ENCODE assay signal across 8 cellular contexts in the genomic region with DNA sequence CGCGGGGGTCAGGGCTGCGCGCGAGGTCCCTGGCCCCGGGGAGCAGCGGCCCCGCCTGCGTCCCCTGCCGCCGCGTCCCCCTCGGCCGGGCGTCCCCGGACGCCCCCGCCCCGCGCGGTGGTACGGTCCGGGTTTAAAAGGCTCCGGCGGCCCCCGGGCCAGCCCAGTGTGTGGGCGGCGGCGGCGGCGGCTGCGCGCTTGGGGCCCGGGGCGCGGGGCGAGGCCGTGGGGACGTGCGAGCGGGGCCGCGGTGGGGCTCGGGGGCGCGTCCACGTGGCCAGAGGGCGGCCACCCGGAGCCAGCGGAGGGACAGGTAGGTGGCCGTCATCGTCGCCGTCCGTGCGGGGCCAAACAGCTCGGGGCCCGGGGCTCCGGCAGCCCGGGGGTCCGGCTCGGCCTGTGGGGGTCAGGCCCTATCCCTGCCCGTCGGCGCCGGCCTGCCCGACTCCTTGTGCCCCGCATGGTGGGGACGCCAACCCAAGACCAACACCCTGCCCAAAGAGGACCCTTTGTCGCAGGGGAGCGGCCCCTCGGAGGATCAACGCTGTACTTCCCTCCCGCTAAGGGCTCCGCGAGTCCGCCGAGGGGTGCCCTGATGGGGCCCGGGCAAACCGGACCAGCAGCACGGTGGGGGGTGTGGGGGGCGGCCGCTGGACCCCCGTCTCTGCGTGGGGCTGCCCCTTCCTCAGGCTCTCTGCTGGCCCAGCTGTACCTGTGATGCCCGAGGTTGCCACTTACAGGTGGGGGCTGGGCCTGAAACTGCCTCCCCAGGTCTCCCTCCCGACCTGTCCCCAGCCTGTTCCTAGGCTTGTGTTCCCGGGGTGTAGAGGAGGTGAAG. TPM values are rescaled to one million over a fixed set of nuclear protein-coding genes. Genes with fewer than 3 reads are reported as not detected.
DNase-seq lines count a peak whose midpoint lies in the region; ATAC-seq and TF ChIP-seq lines count a peak whose summit lies in the region.

Gene PLXNA3, plus strand, starts transcription at position 166 of the 838 bp plus-strand sequence. CDS start 1,903 bp downstream, outside the sequence.

- no peaks in the 10 kb centered on the region for H4K20me1 ChIP-seq in OCI-LY7 (ENCODE audit: insufficient read depth, low read length)

- ATAC-seq in HG02588 (IDR thresholded peaks at IDR 0.05; ENCODE audit: unreplicated experiment): peak; percentile 68
- ATAC-seq in upper lobe of left lung (ENCODE audit: low FRiP score in 2 of 2): peak in 1 of 2 donors; percentile 93

- TF ChIP-seq POLR2A in upper lobe of left lung (IDR thresholded peaks at IDR 0.05): peak in 2 of 4 donors; percentile 48 to 78

- intact Hi-C loops in OCI-LY7 (cut with micrococcal nuclease; ENCODE audit: unreplicated experiment): no loop called here

- POLR2A ChIA-PET in OCI-LY7 (lab: Charles Lee): interaction anchor here (0.7 kb wide), 1 partner anchor 23 kb away, joined by 3 read pairs; no protein-coding TSS in a partner anchor

- H2AFZ ChIP-seq in OCI-LY7 (ENCODE audit: low read length): peak within 1 kb of the TSS; percentile 61; the same call in 1 of the 2 replicates

- in situ Hi-C loops in GM13977 (cut with MboI; ENCODE audit: low pct_unique_long_range_greater_than_20kb, low sequenced_read_pairs, unreplicated experiment): no loop called here

- H3K79me2 ChIP-seq in OCI-LY7 (ENCODE audit: insufficient read depth, low read depth, low read length): no peaks in the 10 kb centered on the region

- TF ChIP-seq CTCF in GM13977 (IDR thresholded peaks at IDR 0.05; ENCODE audit: extremely low read depth, insufficient read depth, missing control alignments) (no peak), OCI-LY7 (conservative IDR thresholded peaks at IDR 0.05; ENCODE audit: low read length) (no peak), upper lobe of left lung (IDR thresholded peaks at IDR 0.05) (no peak)

- DNase-seq in GM13977 (ENCODE audit: low spot score) (peak; percentile 86), OCI-LY7 (ENCODE audit: low spot score) (peak; percentile 48), globus pallidus (ENCODE audit: low spot score) (peak; percentile 37), occipital lobe (lab: John Stamatoyannopoulos, UW) (no peak), upper lobe of left lung (peak in 1 of 2 donors; percentile 94), DMS79 treated with DMSO at 0.1 percent for 48 hours (lab: John Stamatoyannopoulos, UW) (no peak)
- peak; percentile 62 for DNase-seq in activated effector memory CD4-positive, alpha-beta T cell treated with Interleukin-2 at 50 U/mL for 16 hours

- CTCF ChIA-PET in OCI-LY7 (lab: Charles Lee; ENCODE audit: unreplicated experiment): no interaction called here

- TF ChIP-seq EP300 in upper lobe of left lung (IDR thresholded peaks at IDR 0.05): no peak

- H3K4me1 ChIP-seq in OCI-LY7 (ENCODE audit: insufficient read depth, low read length, poor library complexity, severe bottlenecking): peaks cover 9% of the 10 kb centered on the region
- H3K4me1 ChIP-seq in upper lobe of left lung: peaks cover 0 to 7% (median 4%) of the 10 kb centered on the region in 4 donors

- peak within 1 kb of the TSS; percentile 64 for H3K4me2 ChIP-seq in OCI-LY7 (ENCODE audit: low read length)

- no peaks in the 10 kb centered on the region for H3K27me3 ChIP-seq in upper lobe of left lung

- WGBS in upper lobe of left lung, 2 donors: 70% methylated on average over 31 of the region's 88 CpGs; no CpG with 5 or more reads in 1 of the 2 donors

- no TSS peak for BruUV-seq in OCI-LY7 (replicated peaks; lab: Mats Ljungman, UMichigan)

- no peaks in the 10 kb centered on the region for H3K9me3 ChIP-seq in OCI-LY7 (ENCODE audit: low read length)
- H3K9me3 ChIP-seq in upper lobe of left lung: no peaks in the 10 kb centered on the region

- H3K27ac ChIP-seq in OCI-LY7 (ENCODE audit: low read depth, low read length, poor library complexity, severe bottlenecking): no peak within 1 kb of the TSS
- peak within 1 kb of the TSS in 3 of 4 donors; percentile 49 to 74 (median 69) for H3K27ac ChIP-seq in upper lobe of left lung

- H3K36me3 ChIP-seq in OCI-LY7 (ENCODE audit: insufficient read depth, low read length) (no peaks in the 10 kb centered on the region), upper lobe of left lung (peaks cover 0 to 5% (median 0%) of the 10 kb centered on the region in 4 donors)

- peak within 1 kb of the TSS; percentile 61 for H3K4me3 ChIP-seq in OCI-LY7 (ENCODE audit: low read depth, low read length, poor library complexity, severe bottlenecking)
- H3K4me3 ChIP-seq in upper lobe of left lung: peak within 1 kb of the TSS; percentile 22 to 67 (median 64)

- no peaks in the 10 kb centered on the region for H3K9me2 ChIP-seq in OCI-LY7 (ENCODE audit: insufficient read depth, low read length)

RNA-seq across cellular contexts. Expression of gene PLXNA3, which starts in this region (rescaled TPM):
- total RNA-seq in OCI-LY7 (2014; rRNA removed; shearing (Covaris generic)): 0.28 and 5.6 TPM in 2 replicates
- total RNA-seq in OCI-LY7 (2022) (5.2 and 8.0 TPM in 2 replicates), occipital lobe (14.5 TPM), upper lobe of left lung (100 to 1,000 TPM in 1 of 6 donors, 10 to 100 TPM in 4, 1 to 10 TPM in 1; 7.9 to 195 (median 36.3) TPM)

Comparison
In these comparisons a context has a peak if more than half of its experiments do, and no peak if none do; other contexts are left out.
1. DNase-seq: peak in GM13977 (single experiment), OCI-LY7 (single experiment), activated effector memory CD4-positive, alpha-beta T cell treated with Interleukin-2 at 50 U/mL for 16 hours (single experiment) and globus pallidus (single experiment); none in occipital lobe (single experiment) and DMS79 treated with DMSO at 0.1 percent for 48 hours (single experiment).